ENCODE assay signal across 8 cellular contexts in genomic region chr5:171521219-171521633, GRCh38.
DNase-seq lines count a peak whose midpoint lies in the region; ATAC-seq and TF ChIP-seq lines count a peak whose summit lies in the region.

No MANE protein-coding gene starts in this region.

- intact Hi-C loops in adrenal gland (cut with DNase I) = no loop called here
- intact Hi-C loops in heart right ventricle (cut with DNase I) = no loop called here
- intact Hi-C loops in sigmoid colon (cut with DNase I) = no loop called here

- H2AFZ ChIP-seq in GM23338 = peak overlapping the region; percentile 88

- H3K4me1 ChIP-seq in GM23338 (ENCODE audit: insufficient read depth) (peaks cover 24% of the 10 kb centered on the region), adrenal gland (replicated peaks in 1 of 2) (peaks cover 0 to 12% of the 10 kb centered on the region in 2 donors), heart right ventricle (peaks cover 5 to 34% (median 30%) of the 10 kb centered on the region in 9 donors), sigmoid colon (peaks cover 0 to 45% (median 35%) of the 10 kb centered on the region in 4 donors), BE2C (peaks cover 4% of the 10 kb centered on the region)

- no peak for TF ChIP-seq EP300 in sigmoid colon (IDR thresholded peaks at IDR 0.05)

- H3K9me3 ChIP-seq in adrenal gland (replicated peaks in 1 of 3) = no peaks in the 10 kb centered on the region
- no peaks in the 10 kb centered on the region for H3K9me3 ChIP-seq in heart right ventricle
- no peaks in the 10 kb centered on the region for H3K9me3 ChIP-seq in sigmoid colon
- H3K9me3 ChIP-seq in BE2C = no peaks in the 10 kb centered on the region; the same call in 1 of the 2 replicates

- no peaks in the 10 kb centered on the region for H3K27me3 ChIP-seq in GM23338 (ENCODE audit: insufficient read depth)
- no peaks in the 10 kb centered on the region for H3K27me3 ChIP-seq in adrenal gland
- no peaks in the 10 kb centered on the region for H3K27me3 ChIP-seq in heart right ventricle
- H3K27me3 ChIP-seq in sigmoid colon = no peaks in the 10 kb centered on the region
- H3K27me3 ChIP-seq in BE2C = no peaks in the 10 kb centered on the region

- peaks cover 39% of the 10 kb centered on the region for H3K27me3 Mint-ChIP-seq in GM23338 (ENCODE audit: insufficient read depth, low read depth, poor library complexity)

- no peaks in the 10 kb centered on the region for H3K9me3 Mint-ChIP-seq in GM23338

- TF ChIP-seq POLR2A in adrenal gland (IDR thresholded peaks at IDR 0.05) (no peak), sigmoid colon (IDR thresholded peaks at IDR 0.05) (no peak)

- no peak overlapping the region for H3K27ac ChIP-seq in GM23338 (ENCODE audit: low read depth)
- H3K27ac ChIP-seq in adrenal gland = peak overlapping the region in 2 of 5 donors; percentile 34 to 86
- H3K27ac ChIP-seq in heart right ventricle = peak overlapping the region in 3 of 10 donors; percentile 15 to 36 (median 36)
- peak overlapping the region; percentile 49 to 82 (median 73) for H3K27ac ChIP-seq in sigmoid colon

- H4K20me1 ChIP-seq in GM23338 (replicated peaks; ENCODE audit: insufficient read depth) = no peaks in the 10 kb centered on the region

- H3F3A ChIP-seq in GM23338 (replicated peaks; ENCODE audit: low read depth) = no peaks in the 10 kb centered on the region

- H3K9me2 ChIP-seq in GM23338 (ENCODE audit: insufficient read depth) = peaks cover 5% of the 10 kb centered on the region; the same call in 1 of the 2 replicates

- no peak overlapping the region; the same call in 2 of the 3 replicates for H3K4me3 Mint-ChIP-seq in GM23338

- H3K27ac Mint-ChIP-seq in GM23338 = peak overlapping the region; percentile 24

- H3K36me3 ChIP-seq in GM23338 (ENCODE audit: insufficient read depth) = no peaks in the 10 kb centered on the region
- no peaks in the 10 kb centered on the region for H3K36me3 ChIP-seq in adrenal gland (replicated peaks in 1 of 2)
- no peaks in the 10 kb centered on the region for H3K36me3 ChIP-seq in heart right ventricle
- no peaks in the 10 kb centered on the region for H3K36me3 ChIP-seq in sigmoid colon
- no peaks in the 10 kb centered on the region for H3K36me3 ChIP-seq in BE2C

- H3K4me3 ChIP-seq in GM23338 = no peak overlapping the region
- H3K4me3 ChIP-seq in adrenal gland = no peak overlapping the region
- no peak overlapping the region for H3K4me3 ChIP-seq in heart right ventricle
- H3K4me3 ChIP-seq in sigmoid colon = no peak overlapping the region
- H3K4me3 ChIP-seq in BE2C (ENCODE audit: low read depth, low read length) = no peak overlapping the region

- TF ChIP-seq CTCF in GM23338 (conservative IDR thresholded peaks at IDR 0.05; ENCODE audit: low read depth in 2 of 2) (no peak), adrenal gland (IDR thresholded peaks at IDR 0.05) (peak in 3 of 6 experiments; percentile 7 to 34 (median 26)), heart right ventricle (IDR thresholded peaks at IDR 0.05) (no peak), sigmoid colon (IDR thresholded peaks at IDR 0.05) (peak in 1 of 4 experiments; percentile 21), BE2C (IDR thresholded peaks at IDR 0.05; ENCODE audit: low read depth, low read length) (no peak)

- H3K36me3 Mint-ChIP-seq in GM23338 (ENCODE audit: low read depth) = peaks cover 2% of the 10 kb centered on the region; the same call in 2 of the 3 replicates

- peaks cover 49% of the 10 kb centered on the region for H3K4me1 Mint-ChIP-seq in GM23338

- H3K79me2 ChIP-seq in GM23338 (replicated peaks; ENCODE audit: insufficient read depth) = no peaks in the 10 kb centered on the region

- peak overlapping the region; percentile 67; the same call in 1 of the 2 replicates for H3K4me2 ChIP-seq in GM23338

- 30 to 60% (median 42%) methylated on average over 1 of the region's 1 CpG for WGBS in adrenal gland, 4 donors
- 42 to 74% methylated on average over 1 of the region's 1 CpG for WGBS in heart right ventricle, 2 donors
- WGBS in sigmoid colon, 2 donors = 65 to 90% methylated on average over 1 of the region's 1 CpG

- peak; percentile 13 for ATAC-seq in GM23338
- peak in 7 of 8 donors; percentile 10 to 71 (median 23) for ATAC-seq in heart right ventricle
- no peak for ATAC-seq in GM21526 (IDR thresholded peaks at IDR 0.05; ENCODE audit: low FRiP score, unreplicated experiment)
- no peak for ATAC-seq in HG02610 (IDR thresholded peaks at IDR 0.05; ENCODE audit: unreplicated experiment)
- ATAC-seq in GM21786 (IDR thresholded peaks at IDR 0.05; ENCODE audit: unreplicated experiment) = no peak

- DNase-seq in GM23338 (ENCODE audit: low spot score) = peak; percentile 52
- DNase-seq in adrenal gland = peak in 6 of 7 donors; percentile 42 to 81 (median 60)
- DNase-seq in heart right ventricle = no peak
- no peak for DNase-seq in sigmoid colon
- no peak for DNase-seq in BE2C

TF ChIP-seq in GM23338, 12 proteins besides CTCF, POLR2A, EP300 and RAD21 (continues in another document):
- TF ChIP-seq EZH2phosphoT487 (IDR thresholded peaks at IDR 0.05; ENCODE audit: unreplicated experiment) = no peak
- TF ChIP-seq CREB1 (CRISPR knock-in tag; IDR thresholded peaks at IDR 0.05; ENCODE audit: low read depth) = no peak
- no peak for TF ChIP-seq STAT1 (IDR thresholded peaks at IDR 0.05; ENCODE audit: unreplicated experiment)
- no peak for TF ChIP-seq NANOG (IDR thresholded peaks at IDR 0.05; ENCODE audit: borderline replicate concordance)
- TF ChIP-seq ETS1 (IDR thresholded peaks at IDR 0.05) = no peak
- no peak for TF ChIP-seq POLR2AphosphoS5 (IDR thresholded peaks at IDR 0.05; ENCODE audit: low read depth)
- no peak for TF ChIP-seq ZNF331 (CRISPR knock-in tag; IDR thresholded peaks at IDR 0.05; ENCODE audit: low read depth)
- TF ChIP-seq ZNF462 (CRISPR knock-in tag; IDR thresholded peaks at IDR 0.05) = no peak

Comparison
In these comparisons a context has a peak if more than half of its experiments do, and no peak if none do; other contexts are left out.
1. ATAC-seq: peak in GM23338 (single experiment) and heart right ventricle (7 of 8); none in GM21526 (single experiment), HG02610 (single experiment) and GM21786 (single experiment).
2. DNase-seq: peak in GM23338 (single experiment) and adrenal gland (6 of 7); none in heart right ventricle (0 of 2), sigmoid colon (single experiment) and BE2C (single experiment).